Comparison of ENCODE assay signal across 11 cellular contexts in the genomic region with DNA sequence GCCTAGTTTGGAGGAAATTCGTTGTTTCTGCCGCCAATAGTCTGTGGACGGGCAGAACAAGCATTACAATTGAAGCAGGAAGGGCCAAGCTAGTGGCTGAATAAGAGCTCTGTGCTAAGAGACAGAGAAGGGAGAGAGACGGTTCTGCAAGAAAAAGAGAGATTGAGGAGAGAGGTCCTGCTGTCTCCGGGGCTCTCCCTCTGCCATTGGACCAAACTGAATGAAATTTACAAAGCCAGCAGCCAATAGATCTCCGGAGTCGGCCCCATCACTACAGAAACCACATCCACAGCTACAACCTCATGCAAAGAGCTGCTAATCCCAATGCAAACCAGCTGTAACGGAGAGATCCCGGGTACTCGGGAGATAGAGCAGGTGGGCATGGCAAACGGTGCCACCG. TPM values are rescaled to one million over a fixed set of nuclear protein-coding genes. Genes with fewer than 3 reads are reported as not detected.
A peak's percentile ranks its signal among the peaks of the same experiment; 100 is the strongest.
DNase-seq lines count a peak whose midpoint lies in the region; ATAC-seq and TF ChIP-seq lines count a peak whose summit lies in the region.
"Had no signal": no experiment of that assay in that cellular context is flagged by ENCODE, and none has a peak within 500 bp of the region (broad histone marks: within the 10 kb centered on the region; RNA-seq: fewer than 3 reads in every experiment).

A gene (minus strand): TSS at position 148 of the 400 bp plus-strand sequence. CDS start 77,401 bp downstream, outside the sequence.

- no peak within 1 kb of the TSS for H2BK15ac ChIP-seq in mesendoderm (replicated peaks; ENCODE audit: low read depth)

- no peak within 1 kb of the TSS for H2BK5ac ChIP-seq in mesendoderm (ENCODE audit: low read length)

- no peak for ATAC-seq in HG03095 (IDR thresholded peaks at IDR 0.05; ENCODE audit: unreplicated experiment)
- ATAC-seq: activated CD4-positive, alpha-beta T cell treated with anti-CD3 and anti-CD28 coated beads for 36 hours; K562; Panc1 had no signal

- no peak within 1 kb of the TSS for H3K23ac ChIP-seq in mesendoderm (ENCODE audit: low read length)

- H3K56ac ChIP-seq in mesendoderm (ENCODE audit: low read length): peak within 1 kb of the TSS; percentile 94

- H3K9ac ChIP-seq in mesendoderm (ENCODE audit: low read length) (peak within 1 kb of the TSS; percentile 83), GM23248 (no peak within 1 kb of the TSS)

- TF ChIP-seq CTCF in dorsolateral prefrontal cortex (IDR thresholded peaks at IDR 0.05 in 54 of 56, conservative IDR thresholded peaks at IDR 0.05 in 2 of 56; ENCODE audit: low read depth in 1 of 56, partially characterized antibody in 56 of 56): no peak
- TF ChIP-seq CTCF in tibial artery (IDR thresholded peaks at IDR 0.05): no peak

- no peak within 1 kb of the TSS for H3K4me2 ChIP-seq in mesendoderm (ENCODE audit: low read length)
- H3K4me2 ChIP-seq in GM23248 (ENCODE audit: unreplicated experiment): no peak within 1 kb of the TSS

- H4K5ac ChIP-seq in mesendoderm (ENCODE audit: low read length): no peak within 1 kb of the TSS

- H2AK5ac ChIP-seq in mesendoderm (ENCODE audit: low read length): no peak within 1 kb of the TSS

- peaks cover 0 to 57% (median 18%) of the 10 kb centered on the region in 45 donors for H3K27me3 ChIP-seq in dorsolateral prefrontal cortex
- H3K27me3 ChIP-seq in mesendoderm (ENCODE audit: insufficient read depth, low read length, poor library complexity): no peaks in the 10 kb centered on the region
- peaks cover 0 to 12% of the 10 kb centered on the region in 2 donors for H3K27me3 ChIP-seq in tibial artery
- 0 out of 2 replicates have a peak, but pooled peaks cover 3% of the 10 kb centered on the region for H3K27me3 ChIP-seq in GM23248 (replicated peaks; ENCODE audit: insufficient read depth)

- H3K79me1 ChIP-seq in mesendoderm (ENCODE audit: low read length): no peaks in the 10 kb centered on the region

- H3K9me2 ChIP-seq in GM23248 (ENCODE audit: insufficient read depth): no peaks in the 10 kb centered on the region

- no peaks in the 10 kb centered on the region for H3K36me3 ChIP-seq in mesendoderm (ENCODE audit: control insufficient read depth, insufficient read depth, low read length)
- H3K36me3 ChIP-seq in tibial artery: no peaks in the 10 kb centered on the region
- H3K36me3 ChIP-seq in GM23248 (ENCODE audit: low read depth): no peaks in the 10 kb centered on the region

- no peaks in the 10 kb centered on the region for H4K20me1 ChIP-seq in GM23248 (ENCODE audit: insufficient read depth)

- peak within 1 kb of the TSS; percentile 13 to 80 (median 64) for H3K4me3 ChIP-seq in dorsolateral prefrontal cortex
- peak within 1 kb of the TSS; percentile 16 for H3K4me3 ChIP-seq in mesendoderm (ENCODE audit: low read length)
- peak within 1 kb of the TSS; percentile 29 to 50 for H3K4me3 ChIP-seq in tibial artery
- no peak within 1 kb of the TSS for H3K4me3 ChIP-seq in GM23248
- H3K4me3 ChIP-seq: K562 had no signal

- H3K18ac ChIP-seq in mesendoderm (ENCODE audit: low read length): peak within 1 kb of the TSS; percentile 68

- H2AFZ ChIP-seq in GM23248: no peak within 1 kb of the TSS

- WGBS in mesendoderm (ENCODE audit: extremely low coverage, insufficient coverage, low lambda C conversion rate): no CpG with 5 or more reads among the region's 12 CpGs
- 0 to 2% methylated on average over 9 to 11 of the region's 12 CpGs for WGBS in GM23248 (ENCODE audit: low coverage in 1 of 2, low lambda C conversion rate in 2 of 2, missing lambda C conversion rate in 2 of 2), 2 experiments

- H3K4ac ChIP-seq in mesendoderm (ENCODE audit: low read depth, low read length): peak within 1 kb of the TSS; percentile 7

- H2BK120ac ChIP-seq in mesendoderm (ENCODE audit: low read depth, low read length): no peak within 1 kb of the TSS

- H3F3A ChIP-seq in GM23248 (ENCODE audit: insufficient read depth): no peaks in the 10 kb centered on the region

- intact Hi-C loops in dorsolateral prefrontal cortex (cut with DNase I) (loop anchor here (5.0 to 10.0 kb wide), 2 partner anchors 204 to 206 kb away; no protein-coding TSS in a partner anchor), tibial artery (cut with DNase I; ENCODE audit: low total_unique reads) (no loop called here)

- H3K4me1 ChIP-seq in mesendoderm (ENCODE audit: control insufficient read depth, low read depth, low read length): no peaks in the 10 kb centered on the region
- H3K4me1 ChIP-seq in tibial artery: peaks cover 0 to 29% (median 7%) of the 10 kb centered on the region in 4 donors
- no peaks in the 10 kb centered on the region for H3K4me1 ChIP-seq in GM23248 (ENCODE audit: insufficient read depth)

- peak; percentile 18 to 43 for DNase-seq in NCI-H1930 (lab: John Stamatoyannopoulos, UW)
- peak in 9 of 10 donors; percentile 9 to 77 (median 58) for DNase-seq in dorsolateral prefrontal cortex
- peak; percentile 87 for DNase-seq in mesendoderm
- no peak for DNase-seq in tibial artery
- DNase-seq in GM23248: no peak
- DNase-seq in mesenteric fat pad (ENCODE audit: low spot score): no peak
- DNase-seq: activated CD4-positive, alpha-beta T cell treated with anti-CD3 and anti-CD28 coated beads for 36 hours; EL had no signal

- H3K79me2 ChIP-seq in mesendoderm (ENCODE audit: control insufficient read depth, insufficient read depth, low read length) (peaks cover 16% of the 10 kb centered on the region), GM23248 (ENCODE audit: insufficient read depth) (no peaks in the 10 kb centered on the region)

- H3K27ac ChIP-seq in dorsolateral prefrontal cortex (peak within 1 kb of the TSS in 44 of 59 donors; percentile 7 to 82 (median 45)), mesendoderm (ENCODE audit: low read depth, low read length) (peak within 1 kb of the TSS; percentile 73), tibial artery (no peak within 1 kb of the TSS), GM23248 (no peak within 1 kb of the TSS)

- H3K9me3 ChIP-seq in tibial artery (no peaks in the 10 kb centered on the region), GM23248 (ENCODE audit: low read depth) (no peaks in the 10 kb centered on the region)

- no peak within 1 kb of the TSS for H4K8ac ChIP-seq in mesendoderm (ENCODE audit: low read depth, low read length)

- in situ Hi-C loops in GM23248 (cut with MboI): no loop called here

RNA-seq across cellular contexts. Expression of the gene that starts here (rescaled TPM):
- total RNA-seq in dorsolateral prefrontal cortex (10 to 100 TPM; 23.2 to 69.8 (median 46.9) TPM), mesenteric fat pad (8.4 TPM)
- polyA plus RNA-seq in mesendoderm (2013, experiment 1 of 2): 42.9 TPM
- polyA plus RNA-seq in mesendoderm (2013, experiment 2 of 2): 42.3 TPM
- under 0.01 TPM in 1 of 2 replicates, not detected in the other for total RNA-seq in GM23248 (2014; rRNA removed; shearing (Covaris generic))
- polyA plus RNA-seq in GM23248 (2016; fragmentation: Nextera tagmentation; extraction: Ambion mirVana): not detected in 2 replicates
- polyA plus RNA-seq: K562 had no signal

Comparison
In these comparisons a context has a peak if more than half of its experiments do, and no peak if none do; other contexts are left out.
1. DNase-seq: peak in NCI-H1930 (2 of 2), dorsolateral prefrontal cortex (9 of 10) and mesendoderm (single experiment); none in tibial artery (0 of 2), GM23248 (single experiment) and mesenteric fat pad (single experiment).
2. H3K27ac ChIP-seq: peak in dorsolateral prefrontal cortex (44 of 59) and mesendoderm (single experiment); none in tibial artery (0 of 2) and GM23248 (single experiment).